Comparison of ENCODE assay signal across 1 cellular context in genomic region chr11:28169816-28170215, GRCh38.
TF ChIP-seq lines count a peak whose summit lies in the region.

No MANE protein-coding gene starts in this region.

TF ChIP-seq in GM12878, 131 proteins besides CTCF, POLR2A, EP300 and RAD21 (continued from another document):
- TF ChIP-seq, protein P1, sequence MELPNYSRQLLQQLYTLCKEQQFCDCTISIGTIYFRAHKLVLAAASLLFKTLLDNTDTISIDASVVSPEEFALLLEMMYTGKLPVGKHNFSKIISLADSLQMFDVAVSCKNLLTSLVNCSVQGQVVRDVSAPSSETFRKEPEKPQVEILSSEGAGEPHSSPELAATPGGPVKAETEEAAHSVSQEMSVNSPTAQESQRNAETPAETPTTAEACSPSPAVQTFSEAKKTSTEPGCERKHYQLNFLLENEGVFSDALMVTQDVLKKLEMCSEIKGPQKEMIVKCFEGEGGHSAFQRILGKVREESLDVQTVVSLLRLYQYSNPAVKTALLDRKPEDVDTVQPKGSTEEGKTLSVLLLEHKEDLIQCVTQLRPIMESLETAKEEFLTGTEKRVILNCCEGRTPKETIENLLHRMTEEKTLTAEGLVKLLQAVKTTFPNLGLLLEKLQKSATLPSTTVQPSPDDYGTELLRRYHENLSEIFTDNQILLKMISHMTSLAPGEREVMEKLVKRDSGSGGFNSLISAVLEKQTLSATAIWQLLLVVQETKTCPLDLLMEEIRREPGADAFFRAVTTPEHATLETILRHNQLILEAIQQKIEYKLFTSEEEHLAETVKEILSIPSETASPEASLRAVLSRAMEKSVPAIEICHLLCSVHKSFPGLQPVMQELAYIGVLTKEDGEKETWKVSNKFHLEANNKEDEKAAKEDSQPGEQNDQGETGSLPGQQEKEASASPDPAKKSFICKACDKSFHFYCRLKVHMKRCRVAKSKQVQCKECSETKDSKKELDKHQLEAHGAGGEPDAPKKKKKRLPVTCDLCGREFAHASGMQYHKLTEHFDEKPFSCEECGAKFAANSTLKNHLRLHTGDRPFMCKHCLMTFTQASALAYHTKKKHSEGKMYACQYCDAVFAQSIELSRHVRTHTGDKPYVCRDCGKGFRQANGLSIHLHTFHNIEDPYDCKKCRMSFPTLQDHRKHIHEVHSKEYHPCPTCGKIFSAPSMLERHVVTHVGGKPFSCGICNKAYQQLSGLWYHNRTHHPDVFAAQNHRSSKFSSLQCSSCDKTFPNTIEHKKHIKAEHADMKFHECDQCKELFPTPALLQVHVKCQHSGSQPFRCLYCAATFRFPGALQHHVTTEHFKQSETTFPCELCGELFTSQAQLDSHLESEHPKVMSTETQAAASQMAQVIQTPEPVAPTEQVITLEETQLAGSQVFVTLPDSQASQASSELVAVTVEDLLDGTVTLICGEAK (IDR thresholded peaks at IDR 0.05; ENCODE audit: borderline replicate concordance), result no peak
- no peak for TF ChIP-seq BACH1 (IDR thresholded peaks at IDR 0.05; ENCODE audit: borderline replicate concordance)
TF ChIP-seq in GM12878: peak in this region for 0.
